In the genomic region with DNA sequence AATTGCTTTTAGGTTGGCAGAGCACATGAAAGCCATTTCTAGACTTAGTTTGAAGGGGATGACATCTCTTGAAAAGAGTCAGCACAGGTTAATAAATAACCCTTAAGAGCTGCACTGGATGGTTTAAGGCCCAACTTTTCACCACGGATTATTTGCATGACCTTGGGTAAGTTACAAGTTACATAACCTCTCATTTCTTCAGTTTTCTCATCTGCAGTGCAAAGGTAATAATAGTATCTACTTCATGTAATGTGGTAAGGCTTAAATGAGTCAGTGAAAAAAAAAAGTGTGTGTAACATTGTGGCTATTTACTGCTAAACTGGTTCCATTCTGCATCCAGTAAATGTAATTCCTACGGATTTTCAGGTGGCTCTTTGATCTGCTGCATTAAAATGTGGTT, we compare ENCODE assay signal across 12 cellular contexts.
A peak's percentile ranks its signal among the peaks of the same experiment; 100 is the strongest.
DNase-seq lines count a peak whose midpoint lies in the region; ATAC-seq and FAIRE-seq lines count a peak whose summit lies in the region.
"Had no signal": no experiment of that assay in that cellular context is flagged by ENCODE, and none has a peak within 500 bp of the region (broad histone marks: within the 10 kb centered on the region; RNA-seq: fewer than 3 reads in every experiment).

No MANE protein-coding gene starts in this region.

- ATAC-seq in GM18867 (IDR thresholded peaks at IDR 0.05; ENCODE audit: unreplicated experiment) (peak; percentile 97), GM21723 (IDR thresholded peaks at IDR 0.05; ENCODE audit: unreplicated experiment) (peak; percentile 97), HG03280 (IDR thresholded peaks at IDR 0.05; ENCODE audit: unreplicated experiment) (peak; percentile 90)
- ATAC-seq: T-helper 17 cell had no signal

- DNase-seq in kidney glomerular epithelial cell (lab: John Stamatoyannopoulos, UW) (peak; percentile 32), urothelium cell line (ENCODE audit: low spot score) (no peak)
- no peak for DNase-seq in stimulated activated CD4-positive, alpha-beta T cell treated with anti-CD3 and anti-CD28 coated beads, Interleukin-15, amount 100 ng/mL, for 24 hours
- DNase-seq in effector CD4-positive, alpha-beta T cell, result no peak
- no peak for DNase-seq in stimulated activated CD4-positive, alpha-beta T cell treated with anti-CD3 and anti-CD28 coated beads, Interleukin-4, amount 100 ng/mL, for 4 hours
- DNase-seq: CD4-positive, alpha-beta memory T cell; NCI-H774; T-helper 17 cell; upper lobe of left lung had no signal

- no peak for FAIRE-seq in urothelium cell line (lab: Jason Lieb, UNC)
